In the genomic region with DNA sequence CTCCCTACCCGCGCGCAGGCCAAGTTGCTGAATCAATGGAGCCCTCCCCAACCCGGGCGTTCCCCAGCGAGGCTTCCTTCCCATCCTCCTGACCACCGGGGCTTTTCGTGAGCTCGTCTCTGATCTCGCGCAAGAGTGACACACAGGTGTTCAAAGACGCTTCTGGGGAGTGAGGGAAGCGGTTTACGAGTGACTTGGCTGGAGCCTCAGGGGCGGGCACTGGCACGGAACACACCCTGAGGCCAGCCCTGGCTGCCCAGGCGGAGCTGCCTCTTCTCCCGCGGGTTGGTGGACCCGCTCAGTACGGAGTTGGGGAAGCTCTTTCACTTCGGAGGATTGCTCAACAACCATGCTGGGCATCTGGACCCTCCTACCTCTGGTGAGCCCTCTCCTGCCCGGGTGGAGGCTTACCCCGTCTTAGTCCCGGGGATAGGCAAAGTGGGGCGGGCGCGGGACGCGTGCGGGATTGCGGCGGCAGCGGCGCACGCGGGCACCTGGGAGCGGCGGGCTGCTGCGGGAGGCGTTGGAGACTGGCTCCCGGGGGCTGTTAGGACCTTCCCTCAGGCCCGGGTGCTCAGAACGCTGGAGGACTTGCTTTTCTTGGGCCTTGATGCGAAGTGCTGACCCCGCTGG, we compare ENCODE assay signal across 1 cellular context.
TF ChIP-seq lines count a peak whose summit lies in the region.

FAS (plus strand) TSS at position 271 of the 633 bp plus-strand sequence; CDS start at position 350, 79 bp downstream.

TF ChIP-seq in IMR-90, 13 proteins besides CTCF, POLR2A, EP300 and RAD21 (continued from another document):
- peak; percentile 28; the same call in 1 of the 2 replicates for TF ChIP-seq MXI1 (IDR thresholded peaks at IDR 0.05; ENCODE audit: borderline replicate concordance, low read depth, low read length)
- TF ChIP-seq CEBPB (IDR thresholded peaks at IDR 0.05; ENCODE audit: low read depth, low read length), result peak; percentile 86
- TF ChIP-seq RCOR1 (IDR thresholded peaks at IDR 0.05; ENCODE audit: insufficient replicate concordance, low read length), result no peak
- TF ChIP-seq MAFK (IDR thresholded peaks at IDR 0.05; ENCODE audit: low read depth, low read length), result no peak
- TF ChIP-seq MAZ (IDR thresholded peaks at IDR 0.05; ENCODE audit: borderline replicate concordance, low read depth, low read length), result 0 out of 2 replicates have a peak, but pooled peaks have one; percentile 3
